9 cellular contexts compared by ENCODE assay signal in genomic region chr1:238951809-238952208, GRCh38.
DNase-seq lines count a peak whose midpoint lies in the region; ATAC-seq, FAIRE-seq and TF ChIP-seq lines count a peak whose summit lies in the region.
"Had no signal": no experiment of that assay in that cellular context is flagged by ENCODE, and none has a peak within 500 bp of the region (broad histone marks: within the 10 kb centered on the region; RNA-seq: fewer than 3 reads in every experiment).

No MANE protein-coding gene starts in this region.

- FAIRE-seq in A204.1 (lab: Jason Lieb, UNC): peak; percentile 94

- no peaks in the 10 kb centered on the region for H3F3A ChIP-seq in SK-N-SH (replicated peaks; ENCODE audit: insufficient read depth)

- no peak overlapping the region for H3K4me2 ChIP-seq in SK-N-SH

- no peak overlapping the region for H3K27ac Mint-ChIP-seq in activated CD4-positive, alpha-beta T cell treated with anti-CD3 and anti-CD28 coated beads for 36 hours

- peaks cover 0 to 10% of the 10 kb centered on the region in 2 experiments; a peak in 2 of 4 replicates for H3K4me1 ChIP-seq in SK-N-SH (ENCODE audit: control insufficient read depth in 1 of 2, insufficient read depth in 2 of 2, low read depth in 1 of 2, low read length in 1 of 2)

- H3K9ac ChIP-seq in SK-N-SH: no peak overlapping the region

- WGBS in SK-N-SH (ENCODE audit: low lambda C conversion rate): 36% methylated on average over 6 of the region's 6 CpGs

- TF ChIP-seq CTCF in SK-N-SH (IDR thresholded peaks at IDR 0.05): peak; percentile 72

- no peaks in the 10 kb centered on the region for H4K20me1 ChIP-seq in SK-N-SH (ENCODE audit: insufficient read depth)

- H3K36me3 ChIP-seq in SK-N-SH (replicated peaks in 1 of 2; ENCODE audit: control insufficient read depth in 1 of 2, insufficient read depth in 2 of 2, low read length in 1 of 2): no peaks in the 10 kb centered on the region

- CTCF ChIA-PET in SK-N-SH (lab: Yijun Ruan, JAX): interaction anchor here (0.6 to 3.5 kb wide), 9 partner anchors 9 to 1101 kb away, joined by 3 to 40 read pairs (median 3); no protein-coding TSS in a partner anchor
- CTCF ChIA-PET in activated CD4-positive, alpha-beta T cell treated with anti-CD3 and anti-CD28 coated beads for 36 hours (lab: Charles Lee): no interaction called here

- no peak for TF ChIP-seq EP300 in SK-N-SH (IDR thresholded peaks at IDR 0.05; ENCODE audit: borderline replicate concordance in 1 of 2, low read depth in 1 of 2, low read length in 1 of 2)

- DNase-seq in HK-2 (ENCODE audit: unreplicated experiment) (peak; percentile 3), SK-N-SH (peak; percentile 20), iPS DF 19.7 (ENCODE audit: low read depth, low spot score) (peak; percentile 3), DMS79 treated with DMSO at 0.1 percent for 48 hours (lab: John Stamatoyannopoulos, UW) (no peak), cerebellar nuclear complex (lab: John Stamatoyannopoulos, UW) (no peak)
- DNase-seq in activated CD4-positive, alpha-beta T cell treated with anti-CD3 and anti-CD28 coated beads for 36 hours: no peak
- DNase-seq: NCI-H774 had no signal

- H3K27me3 ChIP-seq in SK-N-SH (ENCODE audit: insufficient read depth): no peaks in the 10 kb centered on the region

- H2AFZ ChIP-seq in SK-N-SH (ENCODE audit: low read depth): no peak overlapping the region

- ATAC-seq in HG03521 (IDR thresholded peaks at IDR 0.05; ENCODE audit: unreplicated experiment): no peak
- ATAC-seq in activated CD4-positive, alpha-beta T cell treated with anti-CD3 and anti-CD28 coated beads for 36 hours: no peak

- H3K27me3 Mint-ChIP-seq in activated CD4-positive, alpha-beta T cell treated with anti-CD3 and anti-CD28 coated beads for 36 hours: no peaks in the 10 kb centered on the region

- no peaks in the 10 kb centered on the region for H3K4me1 Mint-ChIP-seq in activated CD4-positive, alpha-beta T cell treated with anti-CD3 and anti-CD28 coated beads for 36 hours

- H3K4me3 Mint-ChIP-seq in activated CD4-positive, alpha-beta T cell treated with anti-CD3 and anti-CD28 coated beads for 36 hours: no peak overlapping the region

- no peaks in the 10 kb centered on the region for H3K79me2 ChIP-seq in SK-N-SH (ENCODE audit: insufficient read depth)

- H3K4me3 ChIP-seq in SK-N-SH (ENCODE audit: low read depth in 2 of 2, low read length in 1 of 2): no peak overlapping the region

- H3K9me3 Mint-ChIP-seq in activated CD4-positive, alpha-beta T cell treated with anti-CD3 and anti-CD28 coated beads for 36 hours (ENCODE audit: low read depth): peaks cover 5% of the 10 kb centered on the region

- H3K9me2 ChIP-seq in SK-N-SH: no peaks in the 10 kb centered on the region

- H3K27ac ChIP-seq in SK-N-SH (ENCODE audit: low read depth in 2 of 2, low read length in 1 of 2): no peak overlapping the region

- H3K36me3 Mint-ChIP-seq in activated CD4-positive, alpha-beta T cell treated with anti-CD3 and anti-CD28 coated beads for 36 hours (ENCODE audit: low read depth): no peaks in the 10 kb centered on the region

- intact Hi-C loops in activated CD4-positive, alpha-beta T cell treated with anti-CD3 and anti-CD28 coated beads for 36 hours (cut with DNase I, micrococcal nuclease): loop anchor here in 1 of 2 experiments (5.0 kb wide), 2 partner anchors 700 to 1090 kb away; no protein-coding TSS in a partner anchor

- H3K9me3 ChIP-seq in SK-N-SH: no peaks in the 10 kb centered on the region

- POLR2A ChIA-PET in SK-N-SH (lab: Yijun Ruan, JAX): no interaction called here
- POLR2A ChIA-PET in activated CD4-positive, alpha-beta T cell treated with anti-CD3 and anti-CD28 coated beads for 36 hours (lab: Charles Lee): no interaction called here

- TF ChIP-seq RAD21 in SK-N-SH (IDR thresholded peaks at IDR 0.05; ENCODE audit: low read length): peak; percentile 84

TF ChIP-seq in SK-N-SH, 30 proteins besides CTCF, POLR2A, EP300 and RAD21:
- peak; percentile 56 for TF ChIP-seq SMC3 (IDR thresholded peaks at IDR 0.05; ENCODE audit: low read depth, low read length)
- no peak for TF ChIP-seq FOXM1 (IDR thresholded peaks at IDR 0.05; ENCODE audit: low read depth)

Comparison
In these comparisons a context has a peak if more than half of its experiments do, and no peak if none do; other contexts are left out.
1. DNase-seq: peak in HK-2 (single experiment), SK-N-SH (single experiment) and iPS DF 19.7 (single experiment); none in DMS79 treated with DMSO at 0.1 percent for 48 hours (single experiment), cerebellar nuclear complex (0 of 2) and activated CD4-positive, alpha-beta T cell treated with anti-CD3 and anti-CD28 coated beads for 36 hours (single experiment).